Comparison of ENCODE assay signal across 8 cellular contexts in genomic region chr5:80399553-80400239, GRCh38. TPM values are rescaled to one million over a fixed set of nuclear protein-coding genes. Genes with fewer than 3 reads are reported as not detected.
DNase-seq lines count a peak whose midpoint lies in the region; ATAC-seq, FAIRE-seq and TF ChIP-seq lines count a peak whose summit lies in the region.

No MANE protein-coding gene starts in this region.

- peak; percentile 74 to 94 for ATAC-seq in A549
- peak; percentile 90 for ATAC-seq in GM18868 (IDR thresholded peaks at IDR 0.05; ENCODE audit: unreplicated experiment)
- peak; percentile 92 for ATAC-seq in HG03135 (IDR thresholded peaks at IDR 0.05; ENCODE audit: unreplicated experiment)
- ATAC-seq in SK-N-SH treated with all-trans-retinoic acid at 6 μM for 48 hours, result peak; percentile 35; the same call in 2 of the 3 replicates

- POLR2A ChIA-PET in A549 (lab: Yijun Ruan, JAX), result interaction anchor here (1.0 kb wide), 1 partner anchor 8 kb away, joined by 3 read pairs; the partner anchor contains the start of gene ZFYVE16

- no peak for FAIRE-seq in A549 (lab: Jason Lieb, UNC)

- no peak for TF ChIP-seq POLR2A in A549 (IDR thresholded peaks at IDR 0.05; ENCODE audit: low read length)

- DNase-seq in A549 (ENCODE audit: low read depth in 1 of 2, low spot score in 1 of 2), result peak; percentile 11 to 45
- DNase-seq in myocyte (ENCODE audit: low read depth), result peak; percentile 6
- DNase-seq in iPS-NIHi7 (ENCODE audit: extremely low spot score), result no peak
- DNase-seq in stimulated activated CD4-positive, alpha-beta T cell treated with anti-CD3 and anti-CD28 coated beads, Interleukin-4, amount 100 ng/mL, for 1 hour, result no peak
- no peak for DNase-seq in hypothalamus (lab: John Stamatoyannopoulos, UW)

- H3K4me1 ChIP-seq in A549, result peaks cover 8% of the 10 kb centered on the region; the same call in 2 of the 3 replicates

- peak overlapping the region; percentile 9 to 53; a peak in 4 of 6 replicates for H3K27ac ChIP-seq in A549

- no peaks in the 10 kb centered on the region for H3K9me3 ChIP-seq in A549

- peak overlapping the region; percentile 26; the same call in 2 of the 3 replicates for H3K4me2 ChIP-seq in A549

- CTCF ChIA-PET in A549 (lab: Yijun Ruan, JAX), result no interaction called here

- no peak overlapping the region for H3K4me3 ChIP-seq in A549

- TF ChIP-seq EP300 in A549 (IDR thresholded peaks at IDR 0.05), result no peak

- no peak for TF ChIP-seq CTCF in A549 (IDR thresholded peaks at IDR 0.05)

- 23% methylated on average over 1 of the region's 1 CpG for WGBS in A549 (ENCODE audit: missing lambda C conversion rate)

- no peak for TF ChIP-seq RAD21 in A549 (conservative IDR thresholded peaks at IDR 0.05 in 1 of 2, IDR thresholded peaks at IDR 0.05 in 1 of 2)

TF ChIP-seq in A549, 52 proteins besides CTCF, POLR2A, EP300 and RAD21:
- TF ChIP-seq MAFK (IDR thresholded peaks at IDR 0.05; ENCODE audit: partially characterized antibody) (peak; percentile 43), NFE2L2 (conservative IDR thresholded peaks at IDR 0.05; ENCODE audit: low read length) (peak; percentile 47; the same call in 1 of the 2 replicates), FOSL2 (IDR thresholded peaks at IDR 0.05) (no peak), FOSL2 (CRISPR knock-in tag; IDR thresholded peaks at IDR 0.05) (peak; percentile 69), CHD4 (IDR thresholded peaks at IDR 0.05; ENCODE audit: borderline replicate concordance) (no peak), MAZ (IDR thresholded peaks at IDR 0.05; ENCODE audit: borderline replicate concordance, low read depth, low read length) (no peak), ZC3H11A (IDR thresholded peaks at IDR 0.05) (no peak), RCOR1 (IDR thresholded peaks at IDR 0.05; ENCODE audit: low read depth, low read length) (no peak), FOXS1 (CRISPR knock-in tag; IDR thresholded peaks at IDR 0.05) (no peak), CEBPB (IDR thresholded peaks at IDR 0.05) (peak; percentile 72 to 87), HES2 (IDR thresholded peaks at IDR 0.05) (peak; percentile 64; the same call in 1 of the 2 replicates), HDAC2 (IDR thresholded peaks at IDR 0.05) (no peak)
- TF ChIP-seq, protein P1, sequence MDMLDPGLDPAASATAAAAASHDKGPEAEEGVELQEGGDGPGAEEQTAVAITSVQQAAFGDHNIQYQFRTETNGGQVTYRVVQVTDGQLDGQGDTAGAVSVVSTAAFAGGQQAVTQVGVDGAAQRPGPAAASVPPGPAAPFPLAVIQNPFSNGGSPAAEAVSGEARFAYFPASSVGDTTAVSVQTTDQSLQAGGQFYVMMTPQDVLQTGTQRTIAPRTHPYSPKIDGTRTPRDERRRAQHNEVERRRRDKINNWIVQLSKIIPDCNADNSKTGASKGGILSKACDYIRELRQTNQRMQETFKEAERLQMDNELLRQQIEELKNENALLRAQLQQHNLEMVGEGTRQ (IDR thresholded peaks at IDR 0.05), result peak; percentile 78

TF ChIP-seq in SK-N-SH treated with all-trans-retinoic acid at 6 μM for 48 hours, 23 proteins besides CTCF, POLR2A, EP300 and RAD21:
- TF ChIP-seq CREB5 (CRISPR knock-in tag; IDR thresholded peaks at IDR 0.05; ENCODE audit: low read depth), result 0 out of 2 replicates have a peak, but pooled peaks have one; percentile 36
- TF ChIP-seq ZNF8 (CRISPR knock-in tag; IDR thresholded peaks at IDR 0.05), result no peak

RNA-seq across cellular contexts. Expression of gene ZFYVE16, which starts 8.2 kb away (rescaled TPM):
- polyA plus RNA-seq in A549 (2011; rRNA removed) (25.8 and 26.2 TPM in 2 replicates), A549 (2017; fragmentation: RNase III; extraction: RNeasy Plus Mini Kit Qiagen cat#74134 plus additional on column Dnase treatment) (16.4 to 19.2 TPM (median 18.8 TPM) in 3 replicates)
- 2.9 and 3.4 TPM in 2 replicates for polyA plus RNA-seq in A549 (2012; cell fraction: cytosol; rRNA removed)
- 4.1 and 7.7 TPM in 2 replicates for polyA plus RNA-seq in A549 (2012; cell fraction: nucleus; rRNA removed)
- polyA minus RNA-seq in A549 (2011; rRNA and poly(A)+ RNA removed), result 12.7 and 12.8 TPM in 2 replicates
- total RNA-seq in myocyte, result 27.3 and 31.3 TPM in 2 replicates
- polyA plus RNA-seq in myocyte (2012), result 8.6 TPM

Comparison
In these comparisons a context has a peak if more than half of its experiments do, and no peak if none do; other contexts are left out.
1. ATAC-seq: peak in every context shown above with its lines; median percentile 92 in HG03135; 90 in GM18868; 84 in A549; 35 in SK-N-SH treated with all-trans-retinoic acid at 6 μM for 48 hours.
2. DNase-seq: peak in A549 (2 of 2) and myocyte (single experiment); none in iPS-NIHi7 (single experiment), stimulated activated CD4-positive, alpha-beta T cell treated with anti-CD3 and anti-CD28 coated beads, Interleukin-4, amount 100 ng/mL, for 1 hour (single experiment) and hypothalamus (0 of 51).